20 cellular contexts compared by ENCODE assay signal in the genomic region with DNA sequence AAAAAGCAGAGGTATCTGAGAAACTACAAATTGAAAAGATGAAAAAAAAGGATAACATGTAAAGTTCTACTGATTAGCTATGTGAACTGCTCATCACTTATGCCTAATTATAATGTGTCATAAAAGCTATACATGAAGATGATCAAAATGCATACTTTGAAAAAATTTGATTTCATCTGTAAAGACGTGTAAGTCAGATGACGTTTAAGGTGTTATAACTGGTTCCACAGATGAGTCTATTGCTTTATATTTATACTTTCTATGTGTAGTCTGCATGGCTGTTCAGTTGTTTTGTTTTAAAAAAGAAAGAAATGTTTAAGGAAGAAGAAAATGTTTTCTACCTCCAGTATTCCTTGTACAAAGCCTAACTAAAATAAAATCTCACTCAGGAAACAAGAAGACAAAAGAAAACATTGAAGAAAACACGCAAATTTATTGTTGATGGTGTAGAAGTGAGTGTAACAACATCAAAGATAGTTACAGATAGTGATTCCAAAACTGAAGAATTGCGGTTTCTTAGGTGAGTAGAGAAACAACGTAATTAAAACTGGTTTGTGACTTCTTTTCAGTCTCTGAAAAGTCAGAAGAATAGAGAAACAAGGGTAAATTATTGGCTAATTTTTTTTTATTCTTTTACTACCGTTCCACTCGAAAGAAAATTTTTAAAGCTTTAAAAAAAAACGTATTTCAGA.
"Had no signal": no experiment of that assay in that cellular context is flagged by ENCODE, and none has a peak within 500 bp of the region (broad histone marks: within the 10 kb centered on the region; RNA-seq: fewer than 3 reads in every experiment).

No MANE protein-coding gene starts in this region.

- H3K27ac ChIP-seq: foreskin keratinocyte, lower lobe of right lung, thyroid gland had no signal

- H3K27ac Mint-ChIP-seq: activated B cell treated with CpG ODN at 0.5 μM for 24 hours; activated naive CD8-positive, alpha-beta T cell treated with anti-CD3 and anti-CD28 coated beads for 36 hours; activated T-helper 1 cell treated with anti-CD3 and anti-CD28 coated beads, Interleukin-12 subunit alpha, Interleukin-12 subunit beta, Interleukin-2, Interleukin-4 antibody, amounts not matched to agents 30 ng/mL and 10 ng/mL and 1 ng/mL, durations not matched to agents 14 hours and 24 hours and 36 hours; mesothelial cell of epicardium had no signal

- H3K27me3 Mint-ChIP-seq: activated B cell treated with CpG ODN at 0.5 μM for 24 hours; activated naive CD8-positive, alpha-beta T cell treated with anti-CD3 and anti-CD28 coated beads for 36 hours had no signal

- H3K4me3 Mint-ChIP-seq: activated B cell treated with CpG ODN at 0.5 μM for 24 hours; activated naive CD8-positive, alpha-beta T cell treated with anti-CD3 and anti-CD28 coated beads for 36 hours; activated T-helper 1 cell treated with anti-CD3 and anti-CD28 coated beads, Interleukin-12 subunit alpha, Interleukin-12 subunit beta, Interleukin-2, Interleukin-4 antibody, amounts not matched to agents 30 ng/mL and 10 ng/mL and 1 ng/mL, durations not matched to agents 14 hours and 24 hours and 36 hours; mesothelial cell of epicardium had no signal

- H3K4me3 ChIP-seq: lower lobe of right lung, thyroid gland had no signal

- DNase-seq: activated B cell treated with CpG ODN at 0.5 μM for 24 hours; activated CD4-positive, alpha-beta T cell treated with anti-CD3 and anti-CD28 coated beads, Interleukin-2, amount 50 U/mL, for 1 hour; activated naive CD4-positive, alpha-beta T cell; activated naive CD8-positive, alpha-beta T cell treated with anti-CD3 and anti-CD28 coated beads for 36 hours; amniotic stem cell; dermis blood vessel endothelial cell; foreskin keratinocyte; hippocampal formation; islet precursor cell; lower lobe of right lung; occipital lobe; retina; stimulated activated CD4-positive, alpha-beta T cell treated with anti-CD3 and anti-CD28 coated beads, Interleukin-12 subunit alpha, Interleukin-12 subunit beta, amount 100 ng/mL, for 4 hours; stimulated activated CD4-positive, alpha-beta T cell treated with anti-CD3 and anti-CD28 coated beads, Interleukin-1b, Interleukin-23, amount 100 ng/mL, for 48 hours; stimulated activated CD8-positive, alpha-beta memory T cell treated with anti-CD3 and anti-CD28 coated beads, Interleukin-4, amount 100 ng/mL, for 48 hours; stimulated activated naive CD4-positive, alpha-beta T cell treated with Interleukin-2 at 50 U/mL for 16 hours; T-helper 9 cell; thyroid gland had no signal

- H3K9me3 ChIP-seq: lower lobe of right lung, thyroid gland had no signal

- ATAC-seq: foreskin keratinocyte, lower lobe of right lung had no signal

- H3K27me3 ChIP-seq: foreskin keratinocyte, thyroid gland had no signal

- H3K4me1 Mint-ChIP-seq: activated B cell treated with CpG ODN at 0.5 μM for 24 hours; activated naive CD8-positive, alpha-beta T cell treated with anti-CD3 and anti-CD28 coated beads for 36 hours; mesothelial cell of epicardium had no signal

- H3K4me1 ChIP-seq: foreskin keratinocyte, lower lobe of right lung, thyroid gland had no signal

- H3K9me3 Mint-ChIP-seq: activated B cell treated with CpG ODN at 0.5 μM for 24 hours; activated naive CD8-positive, alpha-beta T cell treated with anti-CD3 and anti-CD28 coated beads for 36 hours; activated T-helper 1 cell treated with anti-CD3 and anti-CD28 coated beads, Interleukin-12 subunit alpha, Interleukin-12 subunit beta, Interleukin-2, Interleukin-4 antibody, amounts not matched to agents 30 ng/mL and 10 ng/mL and 1 ng/mL, durations not matched to agents 14 hours and 24 hours and 36 hours; mesothelial cell of epicardium had no signal
